In genomic region chr11:7436657-7437056, GRCh38 we compare ENCODE assay signal across 8 cellular contexts. TPM values are rescaled to one million over a fixed set of nuclear protein-coding genes. Genes with fewer than 3 reads are reported as not detected.
DNase-seq lines count a peak whose midpoint lies in the region; ATAC-seq lines count a peak whose summit lies in the region.

No MANE protein-coding gene starts in this region.

- peak overlapping the region; percentile 72 for H3K27ac Mint-ChIP-seq in activated CD4-positive, alpha-beta T cell treated with anti-CD3 and anti-CD28 coated beads, Interleukin-2, amount 10 ng/mL, durations not matched to agents 7 days and 5 days
- H3K27ac Mint-ChIP-seq in naive thymus-derived CD4-positive, alpha-beta T cell, result peak overlapping the region; percentile 2 to 82 (median 62)
- no peak overlapping the region for H3K27ac Mint-ChIP-seq in activated T-helper 1 cell treated with anti-CD3 and anti-CD28 coated beads, Interleukin-12 subunit alpha, Interleukin-12 subunit beta, Interleukin-2, Interleukin-4 antibody, amounts not matched to agents 30 ng/mL and 10 ng/mL and 1 ng/mL, durations not matched to agents 14 hours and 24 hours and 36 hours

- peak; percentile 56 for ATAC-seq in HG02759 (IDR thresholded peaks at IDR 0.05; ENCODE audit: unreplicated experiment)
- ATAC-seq in naive thymus-derived CD4-positive, alpha-beta T cell, result peak; percentile 72
- ATAC-seq in HG02970 (IDR thresholded peaks at IDR 0.05; ENCODE audit: low FRiP score, unreplicated experiment), result no peak

- CTCF ChIA-PET in activated CD4-positive, alpha-beta T cell treated with anti-CD3 and anti-CD28 coated beads, Interleukin-2, amount 10 ng/mL, durations not matched to agents 7 days and 5 days (lab: Charles Lee), result interaction anchor here (0.7 to 1.9 kb wide), 3 partner anchors 21 to 75 kb away, joined by 3 to 4 read pairs (median 3); no protein-coding TSS in a partner anchor
- CTCF ChIA-PET in naive thymus-derived CD4-positive, alpha-beta T cell (lab: Charles Lee), result interaction anchor here (1.6 kb wide), 1 partner anchor 10 kb away, joined by 4 read pairs; no protein-coding TSS in a partner anchor

- H3K27ac ChIP-seq in naive thymus-derived CD4-positive, alpha-beta T cell (ENCODE audit: low read depth, low read length), result no peak overlapping the region

- H3K27me3 Mint-ChIP-seq in activated CD4-positive, alpha-beta T cell treated with anti-CD3 and anti-CD28 coated beads, Interleukin-2, amount 10 ng/mL, durations not matched to agents 7 days and 5 days, result no peaks in the 10 kb centered on the region
- no peaks in the 10 kb centered on the region for H3K27me3 Mint-ChIP-seq in naive thymus-derived CD4-positive, alpha-beta T cell
- H3K27me3 Mint-ChIP-seq in activated T-helper 1 cell treated with anti-CD3 and anti-CD28 coated beads, Interleukin-12 subunit alpha, Interleukin-12 subunit beta, Interleukin-2, Interleukin-4 antibody, amounts not matched to agents 30 ng/mL and 10 ng/mL and 1 ng/mL, durations not matched to agents 14 hours and 24 hours and 36 hours (ENCODE audit: insufficient read depth), result no peaks in the 10 kb centered on the region

- peaks cover 15% of the 10 kb centered on the region for H3K4me1 Mint-ChIP-seq in activated CD4-positive, alpha-beta T cell treated with anti-CD3 and anti-CD28 coated beads, Interleukin-2, amount 10 ng/mL, durations not matched to agents 7 days and 5 days
- H3K4me1 Mint-ChIP-seq in naive thymus-derived CD4-positive, alpha-beta T cell, result peaks cover 9 to 22% (median 14%) of the 10 kb centered on the region in 7 donors
- H3K4me1 Mint-ChIP-seq in activated T-helper 1 cell treated with anti-CD3 and anti-CD28 coated beads, Interleukin-12 subunit alpha, Interleukin-12 subunit beta, Interleukin-2, Interleukin-4 antibody, amounts not matched to agents 30 ng/mL and 10 ng/mL and 1 ng/mL, durations not matched to agents 14 hours and 24 hours and 36 hours (ENCODE audit: low read depth), result peaks cover 12% of the 10 kb centered on the region

- H3K36me3 ChIP-seq in naive thymus-derived CD4-positive, alpha-beta T cell (ENCODE audit: control insufficient read depth in 2 of 3, insufficient read depth in 3 of 3, low read length in 3 of 3), result no peaks in the 10 kb centered on the region

- H3K4me1 ChIP-seq in naive thymus-derived CD4-positive, alpha-beta T cell (ENCODE audit: control insufficient read depth in 2 of 2, insufficient read depth in 2 of 2, low read length in 2 of 2), result peaks cover 11 to 16% of the 10 kb centered on the region in 2 donors

- H3K4me3 ChIP-seq in naive thymus-derived CD4-positive, alpha-beta T cell (ENCODE audit: low read length), result no peak overlapping the region

- H3K36me3 Mint-ChIP-seq in activated CD4-positive, alpha-beta T cell treated with anti-CD3 and anti-CD28 coated beads, Interleukin-2, amount 10 ng/mL, durations not matched to agents 7 days and 5 days (ENCODE audit: low read depth), result no peaks in the 10 kb centered on the region
- peaks cover 0 to 17% (median 3%) of the 10 kb centered on the region in 5 donors for H3K36me3 Mint-ChIP-seq in naive thymus-derived CD4-positive, alpha-beta T cell
- H3K36me3 Mint-ChIP-seq in activated T-helper 1 cell treated with anti-CD3 and anti-CD28 coated beads, Interleukin-12 subunit alpha, Interleukin-12 subunit beta, Interleukin-2, Interleukin-4 antibody, amounts not matched to agents 30 ng/mL and 10 ng/mL and 1 ng/mL, durations not matched to agents 14 hours and 24 hours and 36 hours (ENCODE audit: low read depth), result no peaks in the 10 kb centered on the region

- POLR2A ChIA-PET in activated CD4-positive, alpha-beta T cell treated with anti-CD3 and anti-CD28 coated beads, Interleukin-2, amount 10 ng/mL, durations not matched to agents 7 days and 5 days (lab: Charles Lee), result no interaction called here
- POLR2A ChIA-PET in naive thymus-derived CD4-positive, alpha-beta T cell (lab: Charles Lee), result no interaction called here

- no peaks in the 10 kb centered on the region for H3K9me3 ChIP-seq in naive thymus-derived CD4-positive, alpha-beta T cell (ENCODE audit: control insufficient read depth in 2 of 3, low read length in 3 of 3)

- no peak overlapping the region for H3K4me3 Mint-ChIP-seq in activated CD4-positive, alpha-beta T cell treated with anti-CD3 and anti-CD28 coated beads, Interleukin-2, amount 10 ng/mL, durations not matched to agents 7 days and 5 days
- H3K4me3 Mint-ChIP-seq in naive thymus-derived CD4-positive, alpha-beta T cell, result peak overlapping the region in 9 of 10 donors; percentile 16 to 64 (median 48)
- no peak overlapping the region for H3K4me3 Mint-ChIP-seq in activated T-helper 1 cell treated with anti-CD3 and anti-CD28 coated beads, Interleukin-12 subunit alpha, Interleukin-12 subunit beta, Interleukin-2, Interleukin-4 antibody, amounts not matched to agents 30 ng/mL and 10 ng/mL and 1 ng/mL, durations not matched to agents 14 hours and 24 hours and 36 hours

- H3K9me3 Mint-ChIP-seq in activated CD4-positive, alpha-beta T cell treated with anti-CD3 and anti-CD28 coated beads, Interleukin-2, amount 10 ng/mL, durations not matched to agents 7 days and 5 days, result no peaks in the 10 kb centered on the region
- H3K9me3 Mint-ChIP-seq in naive thymus-derived CD4-positive, alpha-beta T cell, result peaks cover 0 to 2% (median 0%) of the 10 kb centered on the region in 11 donors
- no peaks in the 10 kb centered on the region for H3K9me3 Mint-ChIP-seq in activated T-helper 1 cell treated with anti-CD3 and anti-CD28 coated beads, Interleukin-12 subunit alpha, Interleukin-12 subunit beta, Interleukin-2, Interleukin-4 antibody, amounts not matched to agents 30 ng/mL and 10 ng/mL and 1 ng/mL, durations not matched to agents 14 hours and 24 hours and 36 hours

- peak; percentile 30 for DNase-seq in activated CD4-positive, alpha-beta T cell treated with anti-CD3 and anti-CD28 coated beads, Interleukin-2, amount 10 ng/mL, durations not matched to agents 7 days and 5 days
- no peak for DNase-seq in activated CD4-positive, alpha-beta T cell treated with anti-CD3 and anti-CD28 coated beads for 1 hour
- DNase-seq in SIG-M5 (lab: John Stamatoyannopoulos, UW) (peak; percentile 18), T1000 (lab: John Stamatoyannopoulos, UW) (no peak)
- DNase-seq in naive thymus-derived CD4-positive, alpha-beta T cell, result peak in 4 of 9 donors; percentile 13 to 23 (median 16)
- no peak for DNase-seq in activated T-helper 1 cell treated with anti-CD3 and anti-CD28 coated beads, Interleukin-12 subunit alpha, Interleukin-12 subunit beta, Interleukin-2, Interleukin-4 antibody, amounts not matched to agents 30 ng/mL and 10 ng/mL and 1 ng/mL, durations not matched to agents 14 hours and 24 hours and 36 hours (ENCODE audit: low spot score)

- H3K27me3 ChIP-seq in naive thymus-derived CD4-positive, alpha-beta T cell (ENCODE audit: control insufficient read depth in 2 of 2, insufficient read depth in 2 of 2, low read length in 2 of 2), result no peaks in the 10 kb centered on the region

- intact Hi-C loops in naive thymus-derived CD4-positive, alpha-beta T cell (cut with micrococcal nuclease), result no loop called here
- intact Hi-C loops in activated T-helper 1 cell treated with anti-CD3 and anti-CD28 coated beads, Interleukin-12 subunit alpha, Interleukin-12 subunit beta, Interleukin-2, Interleukin-4 antibody, amounts not matched to agents 30 ng/mL and 10 ng/mL and 1 ng/mL, durations not matched to agents 14 hours and 24 hours and 36 hours (cut with micrococcal nuclease), result no loop called here

RNA-seq across cellular contexts. Expression of gene OLFML1, which starts 48.6 kb away (rescaled TPM):
- not detected for total RNA-seq in activated CD4-positive, alpha-beta T cell treated with anti-CD3 and anti-CD28 coated beads, Interleukin-2, amount 10 ng/mL, durations not matched to agents 7 days and 5 days
- total RNA-seq in naive thymus-derived CD4-positive, alpha-beta T cell, result not detected
- under 1 TPM in 1 of 2 donors, not detected in 1; 0.18 TPM for polyA plus RNA-seq in naive thymus-derived CD4-positive, alpha-beta T cell
- total RNA-seq in activated T-helper 1 cell treated with anti-CD3 and anti-CD28 coated beads, Interleukin-12 subunit alpha, Interleukin-12 subunit beta, Interleukin-2, Interleukin-4 antibody, amounts not matched to agents 30 ng/mL and 10 ng/mL and 1 ng/mL, durations not matched to agents 14 hours and 24 hours and 36 hours, result not detected in 2 replicates

Comparison
In these comparisons a context has a peak if more than half of its experiments do, and no peak if none do; other contexts are left out.
1. DNase-seq: peak in activated CD4-positive, alpha-beta T cell treated with anti-CD3 and anti-CD28 coated beads, Interleukin-2, amount 10 ng/mL, durations not matched to agents 7 days and 5 days (single experiment) and SIG-M5 (single experiment); none in activated CD4-positive, alpha-beta T cell treated with anti-CD3 and anti-CD28 coated beads for 1 hour (single experiment), T1000 (single experiment) and activated T-helper 1 cell treated with anti-CD3 and anti-CD28 coated beads, Interleukin-12 subunit alpha, Interleukin-12 subunit beta, Interleukin-2, Interleukin-4 antibody, amounts not matched to agents 30 ng/mL and 10 ng/mL and 1 ng/mL, durations not matched to agents 14 hours and 24 hours and 36 hours (single experiment).
2. H3K4me3 Mint-ChIP-seq: peak in naive thymus-derived CD4-positive, alpha-beta T cell (9 of 10); none in activated CD4-positive, alpha-beta T cell treated with anti-CD3 and anti-CD28 coated beads, Interleukin-2, amount 10 ng/mL, durations not matched to agents 7 days and 5 days (single experiment) and activated T-helper 1 cell treated with anti-CD3 and anti-CD28 coated beads, Interleukin-12 subunit alpha, Interleukin-12 subunit beta, Interleukin-2, Interleukin-4 antibody, amounts not matched to agents 30 ng/mL and 10 ng/mL and 1 ng/mL, durations not matched to agents 14 hours and 24 hours and 36 hours (single experiment).